In genomic region chr14:103905861-103906456, GRCh38 we compare ENCODE assay signal across 12 cellular contexts. TPM values are rescaled to one million over a fixed set of nuclear protein-coding genes. Genes with fewer than 3 reads are reported as not detected.
A peak's percentile ranks its signal among the peaks of the same experiment; 100 is the strongest.
DNase-seq lines count a peak whose midpoint lies in the region; ATAC-seq, FAIRE-seq and TF ChIP-seq lines count a peak whose summit lies in the region.
"Had no signal": no experiment of that assay in that cellular context is flagged by ENCODE, and none has a peak within 500 bp of the region (broad histone marks: within the 10 kb centered on the region; RNA-seq: fewer than 3 reads in every experiment).

No MANE protein-coding gene starts in this region.

- peaks cover 0 to 8% of the 10 kb centered on the region in 2 experiments; a peak in 2 of 5 replicates for H3K4me1 ChIP-seq in K562 (replicated peaks in 1 of 2; ENCODE audit: control insufficient read depth in 2 of 2, insufficient read depth in 2 of 2, low read length in 2 of 2)

- H2AFZ ChIP-seq in K562 (ENCODE audit: low read depth, low read length): no peak overlapping the region
- H2AFZ ChIP-seq: parathyroid adenoma had no signal

- CTCF ChIA-PET in K562 (lab: Yijun Ruan, JAX; ENCODE audit: low intra/inter-chr PET ratio): no interaction called here

- TF ChIP-seq POLR2A in K562 (conservative IDR thresholded peaks at IDR 0.05): no peak

- H3K9me3 ChIP-seq in K562 (replicated peaks; ENCODE audit: control insufficient read depth, insufficient read depth, low read depth, low read length) (no peaks in the 10 kb centered on the region), T-helper 17 cell (ENCODE audit: control insufficient read depth, low read length, poor library complexity, severe bottlenecking) (no peaks in the 10 kb centered on the region)

- intact Hi-C loops in K562 (cut with micrococcal nuclease): loop anchor here (1.0 kb wide), 1 partner anchor 74 kb away; no protein-coding TSS in a partner anchor

- POLR2A ChIA-PET in K562 (lab: Yijun Ruan, JAX): no interaction called here

- no peak overlapping the region for H3K4me2 ChIP-seq in K562 (ENCODE audit: insufficient read depth, low read length)

- no peak for FAIRE-seq in K562 (lab: Jason Lieb, UNC)
- FAIRE-seq: GM19239 had no signal

- no peak overlapping the region for H3K27ac Mint-ChIP-seq in T-helper 17 cell
- H3K27ac Mint-ChIP-seq: dendritic cell treated with granulocyte-macrophage colony-stimulating factor and Interleukin-4, amounts not matched to agents 40 ng/mL and 50 ng/mL, for 4 days had no signal

- peak in 1 of 2 experiments; percentile 55; a peak in 2 of 4 replicates for TF ChIP-seq RAD21 in K562 (CRISPR knock-in tag; conservative IDR thresholded peaks at IDR 0.05 in 1 of 2, IDR thresholded peaks at IDR 0.05 in 1 of 2)

- H3K79me2 ChIP-seq in K562 (ENCODE audit: control insufficient read depth, insufficient read depth, low read length): no peaks in the 10 kb centered on the region
- H3K79me2 ChIP-seq: parathyroid adenoma had no signal

- no peak overlapping the region for H3K4me3 Mint-ChIP-seq in T-helper 17 cell
- H3K4me3 Mint-ChIP-seq: dendritic cell treated with granulocyte-macrophage colony-stimulating factor and Interleukin-4, amounts not matched to agents 40 ng/mL and 50 ng/mL, for 4 days had no signal

- BruUV-seq in K562 (replicated peaks; lab: Mats Ljungman, UMichigan): no TSS peak

- no peak overlapping the region for H3K9ac ChIP-seq in K562 (ENCODE audit: insufficient read depth in 1 of 2, low read depth in 2 of 2, low read length in 2 of 2)
- H3K9ac ChIP-seq: parathyroid adenoma had no signal

- 31% methylated on average over 12 of the region's 21 CpGs for WGBS in K562 (ENCODE audit: insufficient coverage, low coverage, missing lambda C conversion rate)

- DNase-seq in activated T-cell treated with anti-CD3 and anti-CD28 coated beads for 1 hour (ENCODE audit: low read depth) (peak; percentile 7), activated T-cell treated with anti-CD3 and anti-CD28 coated beads for 4 hours (no peak), MV-4-11 (lab: John Stamatoyannopoulos, UW) (peak; percentile 14), K562 (ENCODE audit: extremely low read depth in 1 of 4, low spot score in 3 of 4) (peak in 1 of 4 experiments; percentile 24), retina (peak; percentile 60), T-helper 17 cell (no peak), KG1 (lab: John Stamatoyannopoulos, UW) (no peak)

- H3K27me3 ChIP-seq in K562 (ENCODE audit: control insufficient read depth in 2 of 2, insufficient read depth in 2 of 2, low read length in 2 of 2): no peaks in the 10 kb centered on the region

- H3K4me3 ChIP-seq in K562: no peak overlapping the region

- H3K27me3 Mint-ChIP-seq in T-helper 17 cell: peaks cover 21% of the 10 kb centered on the region

- peaks cover 3% of the 10 kb centered on the region for H3K4me1 Mint-ChIP-seq in T-helper 17 cell

- no peaks in the 10 kb centered on the region for H3K9me1 ChIP-seq in K562 (ENCODE audit: control insufficient read depth, insufficient read depth, low read length)

- TF ChIP-seq CTCF in K562 (IDR thresholded peaks at IDR 0.05 in 2 of 3, conservative IDR thresholded peaks at IDR 0.05 in 1 of 3; ENCODE audit: insufficient read depth in 2 of 3, low read depth in 1 of 3, low read length in 3 of 3): peak; percentile 52 to 56 (median 54); a peak in 5 of 6 replicates

- peaks cover 2% of the 10 kb centered on the region for H3K36me3 Mint-ChIP-seq in T-helper 17 cell (ENCODE audit: low read depth)

- no peaks in the 10 kb centered on the region for H4K20me1 ChIP-seq in K562 (replicated peaks; ENCODE audit: control insufficient read depth, insufficient read depth, low read length)

- no peak overlapping the region for H3K27ac ChIP-seq in K562 (ENCODE audit: extremely low read depth, low read depth, low read length)
- H3K27ac ChIP-seq: parathyroid adenoma had no signal

- no peak for TF ChIP-seq EP300 in K562 (IDR thresholded peaks at IDR 0.05; ENCODE audit: low read length)

- in situ Hi-C loops in K562 (cut with MboI): no loop called here

- ATAC-seq in K562 (peak; percentile 77), GM18520 (IDR thresholded peaks at IDR 0.05; ENCODE audit: unreplicated experiment) (no peak), T-helper 17 cell (no peak)

- peaks cover 4% of the 10 kb centered on the region; the same call in 1 of the 3 replicates for H3K36me3 ChIP-seq in K562 (ENCODE audit: control insufficient read depth, insufficient read depth, low read length)

TF ChIP-seq in K562, 482 proteins besides CTCF, POLR2A, EP300 and RAD21 (continues in another document):
- no peak for TF ChIP-seq FOXJ2 (tag; IDR thresholded peaks at IDR 0.05)
- TF ChIP-seq PHF8 (IDR thresholded peaks at IDR 0.05; ENCODE audit: borderline replicate concordance, low read length): no peak

RNA-seq across cellular contexts. Expression of gene TDRD9, which starts 22.3 kb away (rescaled TPM):
- total RNA-seq in K562 (2011; cell fraction: chromatin; rRNA removed; ENCODE audit: low replicate concordance): not detected in 2 replicates
- not detected in 2 replicates for total RNA-seq in K562 (2011; cell fraction: nucleolus; rRNA removed)
- total RNA-seq in K562 (2011; cell fraction: nucleoplasm; rRNA removed): not detected in 2 replicates
- total RNA-seq in K562 (2014; rRNA removed) (not detected in 2 replicates), K562 (2014; rRNA removed; fragmentation: Illumina TruSeq; extraction: Trizol) (not detected in 2 replicates), K562 (2015; rRNA removed; fragmentation: Illumina TruSeq; extraction: Trizol) (not detected in 2 replicates), K562 (2021) (not detected in 2 replicates), T-helper 17 cell (1 to 10 TPM in 1 of 2 donors, not detected in 1; 1.0 TPM)
- polyA plus RNA-seq in K562 (2011; rRNA removed) (not detected in 2 replicates), K562 (2014; fragmentation: Illumina TruSeq; extraction: Trizol) (0.04 TPM in 1 of 2 replicates, not detected in the other), K562 (2014; fragmentation: Nextera tagmentation; extraction: Ambion mirVana) (under 1 TPM; 0.04 to 0.14 TPM), K562 (2014; rRNA removed) (0.04 and 0.09 TPM in 2 replicates)
- polyA plus RNA-seq in K562 (2011; cell fraction: cytosol; rRNA removed): 0.04 TPM in 1 of 2 replicates, not detected in the other
- not detected in 2 replicates for polyA plus RNA-seq in K562 (2011; cell fraction: nucleus; rRNA removed)
- 0.03 and 0.11 TPM in 2 replicates for polyA plus RNA-seq in K562 (2012)
- not detected in 2 replicates for polyA minus RNA-seq in K562 (2011; rRNA and poly(A)+ RNA removed)
- not detected in 2 replicates for polyA minus RNA-seq in K562 (2011; cell fraction: cytosol; rRNA and poly(A)+ RNA removed)
- polyA minus RNA-seq in K562 (2011; cell fraction: nucleus; rRNA and poly(A)+ RNA removed): not detected in 2 replicates

RNA-seq across cellular contexts. Expression of gene RD3L, which starts 36.4 kb away (rescaled TPM):
- not detected in 2 replicates for total RNA-seq in K562 (2011; cell fraction: chromatin; rRNA removed; ENCODE audit: low replicate concordance)
- not detected in 2 replicates for total RNA-seq in K562 (2011; cell fraction: nucleolus; rRNA removed)
- not detected in 2 replicates for total RNA-seq in K562 (2011; cell fraction: nucleoplasm; rRNA removed)
- total RNA-seq in K562 (2014; rRNA removed): 0.14 TPM in 1 of 2 replicates, not detected in the other
- not detected in 2 replicates for total RNA-seq in K562 (2014; rRNA removed; fragmentation: Illumina TruSeq; extraction: Trizol)
- not detected in 2 replicates for total RNA-seq in K562 (2015; rRNA removed; fragmentation: Illumina TruSeq; extraction: Trizol)
- total RNA-seq in K562 (2021): not detected in 2 replicates
- not detected in 2 replicates for polyA plus RNA-seq in K562 (2011; rRNA removed)
- polyA plus RNA-seq in K562 (2011; cell fraction: cytosol; rRNA removed): not detected in 2 replicates
- not detected in 2 replicates for polyA plus RNA-seq in K562 (2011; cell fraction: nucleus; rRNA removed)
- polyA plus RNA-seq in K562 (2012): not detected in 2 replicates
- not detected in 2 replicates for polyA plus RNA-seq in K562 (2014; fragmentation: Illumina TruSeq; extraction: Trizol)
- not detected for polyA plus RNA-seq in K562 (2014; fragmentation: Nextera tagmentation; extraction: Ambion mirVana)
- not detected in 2 replicates for polyA plus RNA-seq in K562 (2014; rRNA removed)
- not detected in 2 replicates for polyA minus RNA-seq in K562 (2011; rRNA and poly(A)+ RNA removed)
- not detected in 2 replicates for polyA minus RNA-seq in K562 (2011; cell fraction: cytosol; rRNA and poly(A)+ RNA removed)
- not detected in 2 replicates for polyA minus RNA-seq in K562 (2011; cell fraction: nucleus; rRNA and poly(A)+ RNA removed)
- total RNA-seq in T-helper 17 cell: under 1 TPM in 1 of 2 donors, not detected in 1; 0.86 TPM
- total RNA-seq: LHCN-M2 had no signal

RNA-seq across cellular contexts. Expression of gene PPP1R13B, which starts 58.6 kb away (rescaled TPM):
- 2.6 and 4.6 TPM in 2 replicates for total RNA-seq in K562 (2011; cell fraction: chromatin; rRNA removed; ENCODE audit: low replicate concordance)
- 1.0 and 1.2 TPM in 2 replicates for total RNA-seq in K562 (2011; cell fraction: nucleolus; rRNA removed)
- 2.3 and 3.7 TPM in 2 replicates for total RNA-seq in K562 (2011; cell fraction: nucleoplasm; rRNA removed)
- total RNA-seq in K562 (2014; rRNA removed): 0.14 and 0.61 TPM in 2 replicates
- total RNA-seq in K562 (2014; rRNA removed; fragmentation: Illumina TruSeq; extraction: Trizol): 0.16 and 0.22 TPM in 2 replicates
- 0.11 and 0.30 TPM in 2 replicates for total RNA-seq in K562 (2015; rRNA removed; fragmentation: Illumina TruSeq; extraction: Trizol)
- total RNA-seq in K562 (2021): 1.1 and 1.7 TPM in 2 replicates
- polyA plus RNA-seq in K562 (2011; rRNA removed): 0.18 and 0.26 TPM in 2 replicates
- polyA plus RNA-seq in K562 (2011; cell fraction: cytosol; rRNA removed): 0.25 and 0.28 TPM in 2 replicates
- 0.37 and 0.85 TPM in 2 replicates for polyA plus RNA-seq in K562 (2011; cell fraction: nucleus; rRNA removed)
- 0.35 and 0.57 TPM in 2 replicates for polyA plus RNA-seq in K562 (2012)
- 0.15 and 0.46 TPM in 2 replicates for polyA plus RNA-seq in K562 (2014; fragmentation: Illumina TruSeq; extraction: Trizol)
- polyA plus RNA-seq in K562 (2014; fragmentation: Nextera tagmentation; extraction: Ambion mirVana): under 1 TPM; 0.03 TPM
- 0.08 and 0.48 TPM in 2 replicates for polyA plus RNA-seq in K562 (2014; rRNA removed)
- polyA minus RNA-seq in K562 (2011; rRNA and poly(A)+ RNA removed): 0.90 and 1.1 TPM in 2 replicates
- polyA minus RNA-seq in K562 (2011; cell fraction: cytosol; rRNA and poly(A)+ RNA removed): not detected in 2 replicates
- polyA minus RNA-seq in K562 (2011; cell fraction: nucleus; rRNA and poly(A)+ RNA removed): 0.22 and 0.67 TPM in 2 replicates
- 10 to 100 TPM; 18.2 to 22.6 TPM for total RNA-seq in T-helper 17 cell

Comparison
In these comparisons a context has a peak if more than half of its experiments do, and no peak if none do; other contexts are left out.
1. DNase-seq: peak in activated T-cell treated with anti-CD3 and anti-CD28 coated beads for 1 hour (single experiment), MV-4-11 (single experiment) and retina (single experiment); none in activated T-cell treated with anti-CD3 and anti-CD28 coated beads for 4 hours (single experiment), T-helper 17 cell (0 of 3) and KG1 (single experiment).